20 cellular contexts compared by ENCODE assay signal in genomic region chr11:14022251-14022650, GRCh38.
"Had no signal": no experiment of that assay in that cellular context is flagged by ENCODE, and none has a peak within 500 bp of the region (broad histone marks: within the 10 kb centered on the region; RNA-seq: fewer than 3 reads in every experiment).

No MANE protein-coding gene starts in this region.

- H3K4me1 ChIP-seq: colonic mucosa, lower lobe of right lung, tibial nerve had no signal

- H3K9me3 ChIP-seq: colonic mucosa, heart left ventricle, lower lobe of right lung, ovary, testis, tibial nerve, upper lobe of right lung, vagina had no signal

- H3K4me3 ChIP-seq: colonic mucosa, heart left ventricle, lower lobe of right lung, ovary, testis, tibial nerve, upper lobe of right lung, vagina had no signal

- H3K36me3 ChIP-seq: colonic mucosa, heart left ventricle, lower lobe of right lung, ovary, tibial nerve, upper lobe of right lung, vagina had no signal

- ATAC-seq: heart left ventricle; left lobe of liver; lower lobe of right lung; natural killer cell; stimulated activated effector memory CD8-positive, alpha-beta T cell treated with anti-CD3 and anti-CD28 coated beads, Interleukin-12 subunit alpha, Interleukin-12 subunit beta, amount 100 ng/mL, for 72 hours; stimulated activated naive CD8-positive, alpha-beta T cell treated with anti-CD3 and anti-CD28 coated beads, Interleukin-15, Interleukin-2, amounts not matched to agents 100 U/mL and 50 U/mL, for 24 hours; upper lobe of right lung had no signal

- DNase-seq: colonic mucosa; dermis blood vessel endothelial cell; erythroblast; heart left ventricle; hippocampal formation; lower lobe of right lung; natural killer cell; nucleus accumbens; ovary; right cardiac atrium; small intestine; stimulated activated CD4-positive, alpha-beta T cell treated with anti-CD3 and anti-CD28 coated beads, Interleukin-4, amount 100 ng/mL, for 1 hour; stimulated activated CD8-positive, alpha-beta memory T cell treated with anti-CD3 and anti-CD28 coated beads, Interleukin-4, amount 100 ng/mL, for 48 hours; stimulated activated naive CD8-positive, alpha-beta T cell treated with anti-CD3 and anti-CD28 coated beads, Interleukin-15, Interleukin-2, amounts not matched to agents 100 U/mL and 50 U/mL, for 24 hours; testis; upper lobe of right lung had no signal

- H3K27me3 ChIP-seq: colonic mucosa, ovary, testis, vagina had no signal

- H3K27ac ChIP-seq: colonic mucosa, heart left ventricle, lower lobe of right lung, ovary, testis, tibial nerve, upper lobe of right lung, vagina had no signal
